Comparison of ENCODE assay signal across 8 cellular contexts in the genomic region with DNA sequence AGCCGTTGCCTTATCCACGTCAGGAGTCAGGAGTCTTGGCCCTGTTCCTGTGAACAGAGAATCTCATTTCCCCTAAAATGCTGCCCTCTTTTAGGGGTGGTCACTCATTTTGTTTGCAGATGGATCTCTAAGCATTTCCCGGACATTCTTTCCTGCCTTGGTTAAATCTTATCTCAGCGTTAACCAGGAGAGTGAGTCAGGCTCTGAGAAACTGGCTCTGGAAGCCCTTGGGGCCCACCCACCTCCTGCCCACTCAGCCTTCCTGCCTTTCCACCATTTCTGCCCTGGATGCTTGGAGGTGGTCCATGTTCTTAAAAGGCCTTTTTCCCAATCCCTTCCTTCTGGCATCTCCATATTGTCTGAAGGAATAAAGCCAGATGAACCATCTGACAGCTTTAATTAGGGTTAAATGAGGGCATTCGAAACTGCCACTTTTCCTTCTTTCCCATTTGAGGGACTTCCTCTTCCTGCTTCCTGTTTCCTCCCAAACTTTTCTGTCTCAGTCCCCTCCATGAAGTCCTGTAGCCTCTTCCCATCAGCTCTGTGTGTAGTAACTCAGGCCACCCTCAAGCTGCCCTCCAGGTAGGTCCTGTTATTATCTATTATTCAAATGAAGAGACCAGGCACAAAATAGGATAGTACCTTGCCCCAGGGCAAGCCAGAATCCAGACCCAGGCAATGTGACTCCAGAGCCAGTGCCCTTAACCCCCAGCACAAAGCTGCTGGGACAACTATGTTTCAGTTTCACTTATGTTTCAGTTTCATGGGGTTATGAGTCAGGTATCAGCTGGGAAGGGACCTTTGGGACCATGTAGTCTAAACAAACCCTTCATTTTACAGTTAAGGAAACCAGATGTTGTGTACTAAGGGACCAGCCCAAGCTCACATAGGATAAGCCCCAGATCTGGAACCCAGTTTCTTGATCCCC. TPM values are rescaled to one million over a fixed set of nuclear protein-coding genes. Genes with fewer than 3 reads are reported as not detected.
A peak's percentile ranks its signal among the peaks of the same experiment; 100 is the strongest.
DNase-seq lines count a peak whose midpoint lies in the region; ATAC-seq and TF ChIP-seq lines count a peak whose summit lies in the region.

No MANE protein-coding gene starts in this region.

- TF ChIP-seq POLR2A in suprapubic skin (IDR thresholded peaks at IDR 0.05): no peak

- peaks cover 58% of the 10 kb centered on the region for H3K4me1 ChIP-seq in suprapubic skin

- H3K27me3 Mint-ChIP-seq in activated T-helper 2 cell treated with anti-CD3 and anti-CD28 coated beads, Interferon-gamma antibody, Interleukin-2, Interleukin-4, amounts not matched to agents 10 μg/mL and 5 μg/mL and 100 μg/mL, durations not matched to agents 14 hours and 24 hours and 36 hours (ENCODE audit: low read depth): no peaks in the 10 kb centered on the region

- WGBS in suprapubic skin: 47% methylated on average over 5 of the region's 5 CpGs

- H3K36me3 Mint-ChIP-seq in activated T-helper 2 cell treated with anti-CD3 and anti-CD28 coated beads, Interferon-gamma antibody, Interleukin-2, Interleukin-4, amounts not matched to agents 10 μg/mL and 5 μg/mL and 100 μg/mL, durations not matched to agents 14 hours and 24 hours and 36 hours (ENCODE audit: low read depth): peaks cover 40% of the 10 kb centered on the region

- TF ChIP-seq EP300 in suprapubic skin (IDR thresholded peaks at IDR 0.05): no peak

- ATAC-seq in GM21447 (IDR thresholded peaks at IDR 0.05; ENCODE audit: unreplicated experiment): peak; percentile 86

- no peak for TF ChIP-seq CTCF in suprapubic skin (IDR thresholded peaks at IDR 0.05)

- H3K4me3 Mint-ChIP-seq in activated T-helper 2 cell treated with anti-CD3 and anti-CD28 coated beads, Interferon-gamma antibody, Interleukin-2, Interleukin-4, amounts not matched to agents 10 μg/mL and 5 μg/mL and 100 μg/mL, durations not matched to agents 14 hours and 24 hours and 36 hours (ENCODE audit: low read depth): peak overlapping the region; percentile 55

- H3K27me3 ChIP-seq in suprapubic skin: no peaks in the 10 kb centered on the region

- H3K27ac ChIP-seq in suprapubic skin: peak overlapping the region; percentile 75

- no peak overlapping the region for H3K4me3 ChIP-seq in suprapubic skin

- H3K27ac Mint-ChIP-seq in activated T-helper 2 cell treated with anti-CD3 and anti-CD28 coated beads, Interferon-gamma antibody, Interleukin-2, Interleukin-4, amounts not matched to agents 10 μg/mL and 5 μg/mL and 100 μg/mL, durations not matched to agents 14 hours and 24 hours and 36 hours: peak overlapping the region; percentile 54

- peaks cover 81% of the 10 kb centered on the region for H3K4me1 Mint-ChIP-seq in activated T-helper 2 cell treated with anti-CD3 and anti-CD28 coated beads, Interferon-gamma antibody, Interleukin-2, Interleukin-4, amounts not matched to agents 10 μg/mL and 5 μg/mL and 100 μg/mL, durations not matched to agents 14 hours and 24 hours and 36 hours (ENCODE audit: low read depth)

- no peaks in the 10 kb centered on the region for H3K36me3 ChIP-seq in suprapubic skin

- no peaks in the 10 kb centered on the region for H3K9me3 ChIP-seq in suprapubic skin

- no peaks in the 10 kb centered on the region for H3K9me3 Mint-ChIP-seq in activated T-helper 2 cell treated with anti-CD3 and anti-CD28 coated beads, Interferon-gamma antibody, Interleukin-2, Interleukin-4, amounts not matched to agents 10 μg/mL and 5 μg/mL and 100 μg/mL, durations not matched to agents 14 hours and 24 hours and 36 hours

- intact Hi-C loops in activated T-helper 2 cell treated with anti-CD3 and anti-CD28 coated beads, Interferon-gamma antibody, Interleukin-2, Interleukin-4, amounts not matched to agents 10 μg/mL and 5 μg/mL and 100 μg/mL, durations not matched to agents 14 hours and 24 hours and 36 hours (cut with micrococcal nuclease): loop anchor here (2.0 to 10.0 kb wide), 2 partner anchors 15 to 801 kb away; a partner anchor contains a TSS

- DNase-seq in Daoy (ENCODE audit: low read depth) (peak; percentile 88), HT1080 (ENCODE audit: low read depth) (peak; percentile 86), iris pigment epithelial cell (ENCODE audit: low read depth) (peak; percentile 86), suprapubic skin (ENCODE audit: low spot score in 2 of 2) (no peak), AML-193 (lab: John Stamatoyannopoulos, UW) (no peak), NCI-H2029 treated with DMSO at 0.1 percent for 48 hours (lab: John Stamatoyannopoulos, UW) (no peak)
- DNase-seq in activated T-helper 2 cell treated with anti-CD3 and anti-CD28 coated beads, Interferon-gamma antibody, Interleukin-2, Interleukin-4, amounts not matched to agents 10 μg/mL and 5 μg/mL and 100 μg/mL, durations not matched to agents 14 hours and 24 hours and 36 hours (ENCODE audit: low spot score): peak; percentile 48

RNA-seq across cellular contexts. Expression of a gene that starts 9.7 kb away (rescaled TPM):
- total RNA-seq in Daoy (2014; rRNA removed; shearing (Covaris generic)): 7.7 and 8.9 TPM in 2 replicates
- 13.3 and 18.2 TPM in 2 replicates for total RNA-seq in HT1080 (2014; rRNA removed; shearing (Covaris generic))
- 40.3 and 50.9 TPM in 2 replicates for polyA plus RNA-seq in HT1080 (2015; cell fraction: cytosol; rRNA removed)
- 132 and 148 TPM in 2 replicates for polyA plus RNA-seq in HT1080 (2015; cell fraction: nucleus; rRNA removed)
- 102 TPM in 2 replicates for total RNA-seq in activated T-helper 2 cell treated with anti-CD3 and anti-CD28 coated beads, Interferon-gamma antibody, Interleukin-2, Interleukin-4, amounts not matched to agents 10 μg/mL and 5 μg/mL and 100 μg/mL, durations not matched to agents 14 hours and 24 hours and 36 hours
- total RNA-seq in suprapubic skin: 10 to 100 TPM in 3 of 4 donors, 1 to 10 TPM in 1; 9.3 to 24.4 (median 15.1) TPM

Comparison
In these comparisons a context has a peak if more than half of its experiments do, and no peak if none do; other contexts are left out.
1. DNase-seq: peak in Daoy (single experiment), HT1080 (single experiment), activated T-helper 2 cell treated with anti-CD3 and anti-CD28 coated beads, Interferon-gamma antibody, Interleukin-2, Interleukin-4, amounts not matched to agents 10 μg/mL and 5 μg/mL and 100 μg/mL, durations not matched to agents 14 hours and 24 hours and 36 hours (single experiment) and iris pigment epithelial cell (single experiment); none in suprapubic skin (0 of 2), AML-193 (0 of 2) and NCI-H2029 treated with DMSO at 0.1 percent for 48 hours (single experiment).